ENCODE assay signal across 8 cellular contexts in genomic region chr19:33125929-33126388, GRCh38. TPM values are rescaled to one million over a fixed set of nuclear protein-coding genes. Genes with fewer than 3 reads are reported as not detected.
DNase-seq lines count a peak whose midpoint lies in the region; ATAC-seq and TF ChIP-seq lines count a peak whose summit lies in the region.

No MANE protein-coding gene starts in this region.

- H3K27me3 Mint-ChIP-seq in activated CD8-positive, alpha-beta memory T cell treated with anti-CD3 and anti-CD28 coated beads, Interleukin-2, amount 10 ng/mL, durations not matched to agents 7 days and 5 days = no peaks in the 10 kb centered on the region
- H3K27me3 Mint-ChIP-seq in naive thymus-derived CD8-positive, alpha-beta T cell = no peaks in the 10 kb centered on the region

- no peak for TF ChIP-seq POLR2A in stomach (IDR thresholded peaks at IDR 0.05)

- no peaks in the 10 kb centered on the region for H3K27me3 ChIP-seq in stomach

- WGBS in stomach, 5 donors = 35 to 41% (median 37%) methylated on average over 12 of the region's 12 CpGs

- TF ChIP-seq CTCF in epithelial cell of esophagus (IDR thresholded peaks at IDR 0.05; ENCODE audit: insufficient read depth, low read depth, low read length, missing control alignments) = peak; percentile 91
- TF ChIP-seq CTCF in stomach (IDR thresholded peaks at IDR 0.05) = peak in 5 of 7 experiments; percentile 60 to 81 (median 64)

- H3K4me3 Mint-ChIP-seq in activated CD8-positive, alpha-beta memory T cell treated with anti-CD3 and anti-CD28 coated beads, Interleukin-2, amount 10 ng/mL, durations not matched to agents 7 days and 5 days = no peak overlapping the region
- H3K4me3 Mint-ChIP-seq in naive thymus-derived CD8-positive, alpha-beta T cell = no peak overlapping the region

- no peaks in the 10 kb centered on the region for H3K9me3 ChIP-seq in stomach

- no peak for TF ChIP-seq EP300 in stomach (IDR thresholded peaks at IDR 0.05)

- H3K4me1 ChIP-seq in stomach = peaks cover 0 to 5% (median 2%) of the 10 kb centered on the region in 4 donors

- intact Hi-C loops in stomach (cut with DNase I; ENCODE audit: low total_unique reads) = no loop called here

- peaks cover 4% of the 10 kb centered on the region for H3K4me1 Mint-ChIP-seq in activated CD8-positive, alpha-beta memory T cell treated with anti-CD3 and anti-CD28 coated beads, Interleukin-2, amount 10 ng/mL, durations not matched to agents 7 days and 5 days
- H3K4me1 Mint-ChIP-seq in naive thymus-derived CD8-positive, alpha-beta T cell = peaks cover 0 to 6% (median 0%) of the 10 kb centered on the region in 4 donors

- peaks cover 24% of the 10 kb centered on the region for H3K36me3 Mint-ChIP-seq in activated CD8-positive, alpha-beta memory T cell treated with anti-CD3 and anti-CD28 coated beads, Interleukin-2, amount 10 ng/mL, durations not matched to agents 7 days and 5 days
- peaks cover 7 to 76% (median 19%) of the 10 kb centered on the region in 3 donors for H3K36me3 Mint-ChIP-seq in naive thymus-derived CD8-positive, alpha-beta T cell

- H3K27ac Mint-ChIP-seq in activated CD8-positive, alpha-beta memory T cell treated with anti-CD3 and anti-CD28 coated beads, Interleukin-2, amount 10 ng/mL, durations not matched to agents 7 days and 5 days = no peak overlapping the region
- peak overlapping the region in 3 of 10 donors; percentile 22 to 48 (median 32) for H3K27ac Mint-ChIP-seq in naive thymus-derived CD8-positive, alpha-beta T cell

- POLR2A ChIA-PET in naive thymus-derived CD8-positive, alpha-beta T cell (lab: Charles Lee) = interaction anchor here (1.3 kb wide), 1 partner anchor 51 kb away, joined by 4 read pairs; no protein-coding TSS in a partner anchor

- peak; percentile 59 for ATAC-seq in HG03460 (IDR thresholded peaks at IDR 0.05; ENCODE audit: unreplicated experiment)
- peak; percentile 90 for ATAC-seq in activated CD8-positive, alpha-beta memory T cell treated with anti-CD3 and anti-CD28 coated beads, Interleukin-2, amount 10 ng/mL, durations not matched to agents 7 days and 5 days
- ATAC-seq in naive thymus-derived CD8-positive, alpha-beta T cell = peak; percentile 83 to 92
- no peak for ATAC-seq in HG02678 (IDR thresholded peaks at IDR 0.05; ENCODE audit: unreplicated experiment)

- peak; percentile 70 for DNase-seq in EH (ENCODE audit: low read depth)
- peak; percentile 61 for DNase-seq in NOMO-1 treated with DMSO at 0.1 percent for 48 hours (lab: John Stamatoyannopoulos, UW; ENCODE audit: unreplicated experiment)
- DNase-seq in activated CD8-positive, alpha-beta memory T cell treated with anti-CD3 and anti-CD28 coated beads, Interleukin-2, amount 10 ng/mL, durations not matched to agents 7 days and 5 days = peak; percentile 66
- DNase-seq in epithelial cell of esophagus (ENCODE audit: low read depth) = peak; percentile 72
- DNase-seq in naive thymus-derived CD8-positive, alpha-beta T cell = peak; percentile 16 to 69 (median 48)
- DNase-seq in stomach = peak; percentile 54

- peaks cover 47 to 97% (median 90%) of the 10 kb centered on the region in 4 donors for H3K36me3 ChIP-seq in stomach

- H3K4me3 ChIP-seq in epithelial cell of esophagus (ENCODE audit: low read length) = no peak overlapping the region
- H3K4me3 ChIP-seq in stomach = no peak overlapping the region

- no peak overlapping the region for H3K27ac ChIP-seq in stomach

- CTCF ChIA-PET in activated CD8-positive, alpha-beta memory T cell treated with anti-CD3 and anti-CD28 coated beads, Interleukin-2, amount 10 ng/mL, durations not matched to agents 7 days and 5 days (lab: Charles Lee) = interaction anchor here (0.7 to 3.9 kb wide), 20 partner anchors 9 to 290 kb away, joined by 3 to 23 read pairs (median 4); partner anchors contain the start of gene GPATCH1

- no peaks in the 10 kb centered on the region for H3K9me3 Mint-ChIP-seq in activated CD8-positive, alpha-beta memory T cell treated with anti-CD3 and anti-CD28 coated beads, Interleukin-2, amount 10 ng/mL, durations not matched to agents 7 days and 5 days (ENCODE audit: low read depth)
- H3K9me3 Mint-ChIP-seq in naive thymus-derived CD8-positive, alpha-beta T cell = no peaks in the 10 kb centered on the region

RNA-seq across cellular contexts. Expression of gene WDR88, which starts 6.0 kb away (rescaled TPM):
- not detected for total RNA-seq in activated CD8-positive, alpha-beta memory T cell treated with anti-CD3 and anti-CD28 coated beads, Interleukin-2, amount 10 ng/mL, durations not matched to agents 7 days and 5 days
- under 1 TPM in 1 of 2 experiments, not detected in 1; 0.60 TPM for total RNA-seq in naive thymus-derived CD8-positive, alpha-beta T cell
- under 1 TPM; 0.10 to 0.27 (median 0.12) TPM for polyA plus RNA-seq in naive thymus-derived CD8-positive, alpha-beta T cell
- not detected for total RNA-seq in stomach
- polyA plus RNA-seq in stomach = not detected

RNA-seq across cellular contexts. Expression of gene GPATCH1, which starts 45.0 kb away (rescaled TPM):
- total RNA-seq in activated CD8-positive, alpha-beta memory T cell treated with anti-CD3 and anti-CD28 coated beads, Interleukin-2, amount 10 ng/mL, durations not matched to agents 7 days and 5 days = 10 to 100 TPM; 13.7 to 15.4 TPM
- 10 to 100 TPM; 18.3 to 21.7 TPM for total RNA-seq in naive thymus-derived CD8-positive, alpha-beta T cell
- 1 to 10 TPM; 3.9 to 6.4 (median 5.0) TPM for polyA plus RNA-seq in naive thymus-derived CD8-positive, alpha-beta T cell
- total RNA-seq in stomach = 10 to 100 TPM in 2 of 5 donors, 1 to 10 TPM in 3; 1.2 to 31.5 (median 9.5) TPM
- polyA plus RNA-seq in stomach = 1 to 10 TPM; 2.2 to 5.8 (median 5.4) TPM
